ENCODE assay signal across 2 cellular contexts in genomic region chr2:169360984-169361705, GRCh38.
TF ChIP-seq lines count a peak whose summit lies in the region.

No MANE protein-coding gene starts in this region.

TF ChIP-seq in A549, 52 proteins besides CTCF, POLR2A, EP300 and RAD21 (continued from another document):
- TF ChIP-seq, protein P1, sequence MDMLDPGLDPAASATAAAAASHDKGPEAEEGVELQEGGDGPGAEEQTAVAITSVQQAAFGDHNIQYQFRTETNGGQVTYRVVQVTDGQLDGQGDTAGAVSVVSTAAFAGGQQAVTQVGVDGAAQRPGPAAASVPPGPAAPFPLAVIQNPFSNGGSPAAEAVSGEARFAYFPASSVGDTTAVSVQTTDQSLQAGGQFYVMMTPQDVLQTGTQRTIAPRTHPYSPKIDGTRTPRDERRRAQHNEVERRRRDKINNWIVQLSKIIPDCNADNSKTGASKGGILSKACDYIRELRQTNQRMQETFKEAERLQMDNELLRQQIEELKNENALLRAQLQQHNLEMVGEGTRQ (IDR thresholded peaks at IDR 0.05): no peak
- TF ChIP-seq RCOR1 (IDR thresholded peaks at IDR 0.05; ENCODE audit: low read depth, low read length) (no peak), CHD4 (IDR thresholded peaks at IDR 0.05; ENCODE audit: borderline replicate concordance) (no peak), HEYL (CRISPR knock-in tag; IDR thresholded peaks at IDR 0.05) (no peak), HOXB13 (CRISPR knock-in tag; IDR thresholded peaks at IDR 0.05; ENCODE audit: low read depth) (no peak), NR3C1 (IDR thresholded peaks at IDR 0.05) (no peak)
- TF ChIP-seq, protein P2, sequence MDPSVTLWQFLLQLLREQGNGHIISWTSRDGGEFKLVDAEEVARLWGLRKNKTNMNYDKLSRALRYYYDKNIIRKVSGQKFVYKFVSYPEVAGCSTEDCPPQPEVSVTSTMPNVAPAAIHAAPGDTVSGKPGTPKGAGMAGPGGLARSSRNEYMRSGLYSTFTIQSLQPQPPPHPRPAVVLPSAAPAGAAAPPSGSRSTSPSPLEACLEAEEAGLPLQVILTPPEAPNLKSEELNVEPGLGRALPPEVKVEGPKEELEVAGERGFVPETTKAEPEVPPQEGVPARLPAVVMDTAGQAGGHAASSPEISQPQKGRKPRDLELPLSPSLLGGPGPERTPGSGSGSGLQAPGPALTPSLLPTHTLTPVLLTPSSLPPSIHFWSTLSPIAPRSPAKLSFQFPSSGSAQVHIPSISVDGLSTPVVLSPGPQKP (IDR thresholded peaks at IDR 0.05; ENCODE audit: low read depth, low read length): no peak

TF ChIP-seq in HCT116, 20 proteins besides CTCF, POLR2A, EP300 and RAD21 (continued from another document):
- TF ChIP-seq EGR1 (IDR thresholded peaks at IDR 0.05; ENCODE audit: low read depth) (no peak), ELF1 (IDR thresholded peaks at IDR 0.05; ENCODE audit: borderline replicate concordance, low read depth) (no peak), EZH2 (IDR thresholded peaks at IDR 0.05) (no peak), CBX3 (IDR thresholded peaks at IDR 0.05; ENCODE audit: low read depth) (no peak), SP1 (IDR thresholded peaks at IDR 0.05; ENCODE audit: low read depth) (no peak), FOSL1 (IDR thresholded peaks at IDR 0.05; ENCODE audit: low read depth) (no peak), CEBPB (IDR thresholded peaks at IDR 0.05; ENCODE audit: low read depth) (no peak), SRF (IDR thresholded peaks at IDR 0.05; ENCODE audit: low read depth) (no peak), REST (IDR thresholded peaks at IDR 0.05; ENCODE audit: low read depth) (no peak), TCF7L2 (IDR thresholded peaks at IDR 0.05; ENCODE audit: borderline replicate concordance, extremely low read depth, insufficient read depth, insufficient read length) (no peak), ATF3 (IDR thresholded peaks at IDR 0.05) (no peak), SIN3A (IDR thresholded peaks at IDR 0.05; ENCODE audit: low read depth) (no peak), EZH2phosphoT487 (IDR thresholded peaks at IDR 0.05; ENCODE audit: borderline replicate concordance) (no peak)
